In genomic region chr9:136726631-136727191, GRCh38 we compare ENCODE assay signal across 1 cellular context.
A peak's percentile ranks its signal among the peaks of the same experiment; 100 is the strongest.
TF ChIP-seq lines count a peak whose summit lies in the region.

No MANE protein-coding gene starts in this region.

TF ChIP-seq in K562, 482 proteins besides CTCF, POLR2A, EP300 and RAD21 (continued from another document):
- TF ChIP-seq ZBTB33 (CRISPR knock-in tag; IDR thresholded peaks at IDR 0.05) (0 out of 2 replicates have a peak, but pooled peaks have one; percentile 35), DLX4 (CRISPR knock-in tag; IDR thresholded peaks at IDR 0.05) (no peak), MEF2D (tag; conservative IDR thresholded peaks at IDR 0.05; ENCODE audit: low read depth) (no peak), ZNF175 (CRISPR knock-in tag; IDR thresholded peaks at IDR 0.05; ENCODE audit: low read depth) (no peak), ZBTB9 (CRISPR knock-in tag; IDR thresholded peaks at IDR 0.05) (peak; percentile 73), KLF1 (tag; IDR thresholded peaks at IDR 0.05) (peak; percentile 31; the same call in 1 of the 2 replicates), OTX1 (CRISPR knock-in tag; IDR thresholded peaks at IDR 0.05) (0 out of 2 replicates have a peak, but pooled peaks have one; percentile 4), EP400 (IDR thresholded peaks at IDR 0.05) (no peak), HOXB6 (CRISPR knock-in tag; IDR thresholded peaks at IDR 0.05; ENCODE audit: borderline replicate concordance) (no peak), THAP12 (CRISPR knock-in tag; IDR thresholded peaks at IDR 0.05) (no peak), SAFB (IDR thresholded peaks at IDR 0.05; ENCODE audit: borderline replicate concordance, low read depth, low read length) (no peak), DPF2 (IDR thresholded peaks at IDR 0.05) (peak; percentile 44), LARP7 (IDR thresholded peaks at IDR 0.05) (no peak), HDAC1 (IDR thresholded peaks at IDR 0.05) (peak in 1 of 2 experiments; percentile 59; a peak in 2 of 4 replicates), MIER1 (IDR thresholded peaks at IDR 0.05; ENCODE audit: low read depth) (no peak), ZFP36 (IDR thresholded peaks at IDR 0.05; ENCODE audit: low read depth, low read length, partially characterized antibody) (no peak), RBFOX2 (IDR thresholded peaks at IDR 0.05; ENCODE audit: low read depth, low read length) (peak; percentile 10), CREM (IDR thresholded peaks at IDR 0.05; ENCODE audit: low read depth) (peak; percentile 68), BRD9 (IDR thresholded peaks at IDR 0.05; ENCODE audit: low read depth, partially characterized antibody) (no peak), FOXA3 (CRISPR knock-in tag; conservative IDR thresholded peaks at IDR 0.05 in 1 of 2, IDR thresholded peaks at IDR 0.05 in 1 of 2) (0 out of 4 replicates have a peak, but pooled peaks of 1 of the 2 experiments have one; percentile 18), PHTF2 (CRISPR knock-in tag; IDR thresholded peaks at IDR 0.05) (no peak), GABPB1 (CRISPR knock-in tag; IDR thresholded peaks at IDR 0.05) (peak; percentile 45), SNRNP70 (optimal IDR thresholded peaks at IDR 0.05; ENCODE audit: low read depth, low read length) (peak; percentile 38), ARID1B (IDR thresholded peaks at IDR 0.05) (0 out of 2 replicates have a peak, but pooled peaks have one; percentile 29), FOXK1 (CRISPR knock-in tag; IDR thresholded peaks at IDR 0.05; ENCODE audit: borderline replicate concordance) (0 out of 2 replicates have a peak, but pooled peaks have one; percentile 40), ZSCAN29 (IDR thresholded peaks at IDR 0.05) (peak; percentile 96), CHD2 (IDR thresholded peaks at IDR 0.05; ENCODE audit: low read depth, low read length) (no peak), ZNF695 (CRISPR knock-in tag; IDR thresholded peaks at IDR 0.05) (no peak), ZBTB1 (CRISPR knock-in tag; IDR thresholded peaks at IDR 0.05; ENCODE audit: borderline replicate concordance, low read depth) (no peak), SIRT6 (IDR thresholded peaks at IDR 0.05; ENCODE audit: low read depth, low read length) (no peak), CHD4 (IDR thresholded peaks at IDR 0.05; ENCODE audit: insufficient read depth, insufficient replicate concordance, low read depth, low read length, poor library complexity, severe bottlenecking) (no peak), CBFA2T2 (conservative IDR thresholded peaks at IDR 0.05) (no peak), HNRNPL (IDR thresholded peaks at IDR 0.05; ENCODE audit: low read depth, low read length) (no peak), MAFK (IDR thresholded peaks at IDR 0.05; ENCODE audit: low read length) (no peak), ZBTB7A (IDR thresholded peaks at IDR 0.05; ENCODE audit: borderline replicate concordance, control insufficient read depth, low read depth, low read length) (0 out of 2 replicates have a peak, but pooled peaks have one; percentile 21), POLR2B (IDR thresholded peaks at IDR 0.05; ENCODE audit: low read depth, partially characterized antibody) (no peak), POLR3A (IDR thresholded peaks at IDR 0.05; ENCODE audit: borderline replicate concordance, extremely low read depth, insufficient read depth, insufficient read length) (no peak), EGR1 (conservative IDR thresholded peaks at IDR 0.05) (no peak), ZMIZ1 (IDR thresholded peaks at IDR 0.05; ENCODE audit: low read depth in 2 of 2, low read length in 2 of 2) (no peak), ZNF518B (CRISPR knock-in tag; IDR thresholded peaks at IDR 0.05) (no peak), CREB1 (IDR thresholded peaks at IDR 0.05) (no peak; the same call in 1 of the 2 replicates), CREB1 (CRISPR knock-in tag; IDR thresholded peaks at IDR 0.05) (peak; percentile 67; the same call in 1 of the 2 replicates)
